ENCODE assay signal across 16 cellular contexts in genomic region chr4:8731364-8731763, GRCh38.
"Had no signal": no experiment of that assay in that cellular context is flagged by ENCODE, and none has a peak within 500 bp of the region (broad histone marks: within the 10 kb centered on the region; RNA-seq: fewer than 3 reads in every experiment).

No MANE protein-coding gene starts in this region.

- DNase-seq: activated CD4-positive, CD25-positive, alpha-beta regulatory T cell treated with anti-CD3 and anti-CD28 coated beads, Interleukin-2, amount 50 U/mL, for 72 hours; activated naive CD4-positive, alpha-beta T cell; anterior cingulate cortex; brain microvascular endothelial cell; effector memory CD4-positive, alpha-beta T cell; foreskin melanocyte; left colon; naive B cell; retina; SK-N-SH; stimulated activated naive CD8-positive, alpha-beta T cell treated with anti-CD3 and anti-CD28 coated beads, Interleukin-15, amount 100 ng/mL, for 72 hours; T-cell; T-helper 9 cell; testis had no signal

- H3K4me2 ChIP-seq: SK-N-SH had no signal

- H3K4me1 ChIP-seq: testis had no signal

- H3K36me3 Mint-ChIP-seq: T-cell had no signal

- H3K36me3 ChIP-seq: brain microvascular endothelial cell had no signal

- H3K27ac ChIP-seq: brain microvascular endothelial cell, skin epidermis, testis had no signal

- H3K27me3 ChIP-seq: brain microvascular endothelial cell, testis had no signal

- H3K4me3 Mint-ChIP-seq: dendritic cell treated with granulocyte-macrophage colony-stimulating factor and Interleukin-4, amounts not matched to agents 40 ng/mL and 50 ng/mL, for 4 days; naive B cell; stimulated activated naive CD8-positive, alpha-beta T cell treated with anti-CD3 and anti-CD28 coated beads, Interleukin-15, amount 100 ng/mL, for 72 hours; T-cell had no signal

- H3K9me2 ChIP-seq: SK-N-SH had no signal

- H3K9me3 ChIP-seq: SK-N-SH, testis had no signal

- H3K4me3 ChIP-seq: skin epidermis, testis had no signal

- H3K27me3 Mint-ChIP-seq: dendritic cell treated with granulocyte-macrophage colony-stimulating factor and Interleukin-4, amounts not matched to agents 40 ng/mL and 50 ng/mL, for 4 days had no signal

- H3K9me3 Mint-ChIP-seq: dendritic cell treated with granulocyte-macrophage colony-stimulating factor and Interleukin-4, amounts not matched to agents 40 ng/mL and 50 ng/mL, for 4 days had no signal

- H3K4me1 Mint-ChIP-seq: naive B cell, T-cell had no signal

- H3K27ac Mint-ChIP-seq: dendritic cell treated with granulocyte-macrophage colony-stimulating factor and Interleukin-4, amounts not matched to agents 40 ng/mL and 50 ng/mL, for 4 days; naive B cell; T-cell had no signal

- ATAC-seq: left colon; stimulated activated naive CD8-positive, alpha-beta T cell treated with anti-CD3 and anti-CD28 coated beads, Interleukin-15, amount 100 ng/mL, for 72 hours; T-cell had no signal
